In the genomic region with DNA sequence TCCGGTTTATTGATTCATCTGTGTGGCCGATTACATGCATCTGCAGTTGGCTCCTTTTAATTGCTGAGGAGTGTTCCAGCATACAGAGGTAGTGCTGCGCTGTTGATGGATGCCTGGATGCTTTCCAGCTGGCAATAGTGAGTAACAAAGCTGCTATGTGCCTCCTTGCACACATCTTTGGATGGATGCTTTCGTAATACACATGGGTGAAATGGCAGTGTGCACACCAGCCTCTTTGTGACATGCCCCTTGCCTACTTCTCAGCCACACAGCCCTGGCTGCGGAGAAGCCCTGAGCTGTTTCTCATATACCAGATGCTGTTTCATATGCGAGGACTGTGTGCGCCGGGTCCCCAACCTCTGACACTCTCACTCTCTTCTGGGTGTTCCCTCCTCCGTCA, we compare ENCODE assay signal across 17 cellular contexts.
A peak's percentile ranks its signal among the peaks of the same experiment; 100 is the strongest.
DNase-seq lines count a peak whose midpoint lies in the region; TF ChIP-seq lines count a peak whose summit lies in the region.
"Had no signal": no experiment of that assay in that cellular context is flagged by ENCODE, and none has a peak within 500 bp of the region (broad histone marks: within the 10 kb centered on the region; RNA-seq: fewer than 3 reads in every experiment).

No MANE protein-coding gene starts in this region.

- no peak overlapping the region for H3K27ac Mint-ChIP-seq in activated CD4-positive, alpha-beta T cell treated with anti-CD3 and anti-CD28 coated beads, Interleukin-2, amount 10 ng/mL, durations not matched to agents 24 days and 14 days
- no peak overlapping the region for H3K27ac Mint-ChIP-seq in activated naive CD4-positive, alpha-beta T cell treated with anti-CD3 and anti-CD28 coated beads for 36 hours
- H3K27ac Mint-ChIP-seq: activated CD4-positive, alpha-beta T cell treated with anti-CD3 and anti-CD28 coated beads for 36 hours; type B pancreatic cell had no signal

- no peaks in the 10 kb centered on the region for H3K27me3 ChIP-seq in trophoblast cell (ENCODE audit: insufficient read depth, low read length)
- H3K27me3 ChIP-seq: MG63 had no signal

- H3K4me3 ChIP-seq in epithelial cell of proximal tubule (ENCODE audit: low read depth, low read length), result no peak overlapping the region
- H3K4me3 ChIP-seq in trophoblast cell (ENCODE audit: low read depth, low read length), result no peak overlapping the region
- H3K4me3 ChIP-seq: MG63, smooth muscle cell had no signal

- no peak overlapping the region for H2AFZ ChIP-seq in trophoblast cell (ENCODE audit: insufficient read depth, low read length, poor library complexity)

- H2BK12ac ChIP-seq in trophoblast cell (ENCODE audit: low read length), result peak overlapping the region; percentile 38

- H4K8ac ChIP-seq in trophoblast cell (ENCODE audit: low read depth, low read length), result no peak overlapping the region

- no peak overlapping the region for H3K4me2 ChIP-seq in trophoblast cell (ENCODE audit: low read length)
- H3K4me2 ChIP-seq: smooth muscle cell had no signal

- intact Hi-C loops in activated CD4-positive, alpha-beta T cell treated with anti-CD3 and anti-CD28 coated beads, Interleukin-2, amount 10 ng/mL, durations not matched to agents 24 days and 14 days (cut with micrococcal nuclease), result no loop called here
- intact Hi-C loops in activated naive CD4-positive, alpha-beta T cell treated with anti-CD3 and anti-CD28 coated beads for 36 hours (cut with micrococcal nuclease), result no loop called here

- no peaks in the 10 kb centered on the region for H3K79me2 ChIP-seq in trophoblast cell (ENCODE audit: control insufficient read depth, insufficient read depth, low read length, poor library complexity)

- no peak overlapping the region for H3K9ac ChIP-seq in trophoblast cell (ENCODE audit: low read length)

- no peak overlapping the region for H3K27ac ChIP-seq in trophoblast cell (ENCODE audit: low read depth, low read length)
- H3K27ac ChIP-seq: 22Rv1, HL-60 had no signal

- no peak overlapping the region for H3K23ac ChIP-seq in trophoblast cell (ENCODE audit: low read length)

- peaks cover 38% of the 10 kb centered on the region for H3K79me1 ChIP-seq in trophoblast cell (ENCODE audit: low read length)

- DNase-seq in DMS 273 (lab: John Stamatoyannopoulos, UW; ENCODE audit: unreplicated experiment), result peak; percentile 70
- no peak for DNase-seq in DMS 273 treated with DMSO at 0.1 percent for 48 hours (lab: John Stamatoyannopoulos, UW)
- DNase-seq in NCI-H2081 treated with DMSO at 0.1 percent for 48 hours (lab: John Stamatoyannopoulos, UW), result peak; percentile 68
- DNase-seq in epithelial cell of proximal tubule (ENCODE audit: low read depth), result peak; percentile 42
- peak; percentile 77 to 86 for DNase-seq in trophoblast cell
- no peak for DNase-seq in activated CD4-positive, alpha-beta T cell treated with anti-CD3 and anti-CD28 coated beads, Interleukin-2, amount 10 ng/mL, durations not matched to agents 24 days and 14 days
- no peak for DNase-seq in activated naive CD4-positive, alpha-beta T cell treated with anti-CD3 and anti-CD28 coated beads for 36 hours
- DNase-seq in foreskin melanocyte, result no peak
- DNase-seq: activated CD4-positive, alpha-beta T cell treated with anti-CD3 and anti-CD28 coated beads for 36 hours; Calu3; erythroblast; MG63; naive thymus-derived CD8-positive, alpha-beta T cell had no signal

- no peak for TF ChIP-seq CTCF in epithelial cell of proximal tubule (conservative IDR thresholded peaks at IDR 0.05; ENCODE audit: low read depth, low read length)

- H3K4me1 Mint-ChIP-seq in activated CD4-positive, alpha-beta T cell treated with anti-CD3 and anti-CD28 coated beads, Interleukin-2, amount 10 ng/mL, durations not matched to agents 24 days and 14 days, result peaks cover 10% of the 10 kb centered on the region
- no peaks in the 10 kb centered on the region for H3K4me1 Mint-ChIP-seq in activated naive CD4-positive, alpha-beta T cell treated with anti-CD3 and anti-CD28 coated beads for 36 hours (ENCODE audit: low read depth)
- H3K4me1 Mint-ChIP-seq: activated CD4-positive, alpha-beta T cell treated with anti-CD3 and anti-CD28 coated beads for 36 hours had no signal

- H3K9me3 ChIP-seq in trophoblast cell (ENCODE audit: insufficient read depth, low read depth, low read length), result peaks cover 5% of the 10 kb centered on the region
- H3K9me3 ChIP-seq: MG63 had no signal

- H3K36me3 ChIP-seq in trophoblast cell (ENCODE audit: control insufficient read depth in 1 of 2, insufficient read depth in 2 of 2, low read length in 2 of 2), result no peaks in the 10 kb centered on the region
- H3K36me3 ChIP-seq: MG63 had no signal

- no peaks in the 10 kb centered on the region for H3K36me3 Mint-ChIP-seq in activated CD4-positive, alpha-beta T cell treated with anti-CD3 and anti-CD28 coated beads, Interleukin-2, amount 10 ng/mL, durations not matched to agents 24 days and 14 days (ENCODE audit: low read depth)
- H3K36me3 Mint-ChIP-seq in activated naive CD4-positive, alpha-beta T cell treated with anti-CD3 and anti-CD28 coated beads for 36 hours (ENCODE audit: low read depth), result no peaks in the 10 kb centered on the region
- H3K36me3 Mint-ChIP-seq: naive thymus-derived CD8-positive, alpha-beta T cell; type B pancreatic cell had no signal

- no peak overlapping the region for H2BK5ac ChIP-seq in trophoblast cell (ENCODE audit: low read depth, low read length, poor library complexity)

- H4K91ac ChIP-seq in trophoblast cell (ENCODE audit: low read depth, low read length), result peak overlapping the region; percentile 86

- no peak overlapping the region for H3K14ac ChIP-seq in trophoblast cell (ENCODE audit: low read length)

- H3K9me3 Mint-ChIP-seq in activated CD4-positive, alpha-beta T cell treated with anti-CD3 and anti-CD28 coated beads, Interleukin-2, amount 10 ng/mL, durations not matched to agents 24 days and 14 days, result no peaks in the 10 kb centered on the region
- no peaks in the 10 kb centered on the region for H3K9me3 Mint-ChIP-seq in activated naive CD4-positive, alpha-beta T cell treated with anti-CD3 and anti-CD28 coated beads for 36 hours
- H3K9me3 Mint-ChIP-seq: naive thymus-derived CD8-positive, alpha-beta T cell had no signal

- H3K27me3 Mint-ChIP-seq in activated CD4-positive, alpha-beta T cell treated with anti-CD3 and anti-CD28 coated beads, Interleukin-2, amount 10 ng/mL, durations not matched to agents 24 days and 14 days, result peaks cover 2% of the 10 kb centered on the region
- H3K27me3 Mint-ChIP-seq in activated naive CD4-positive, alpha-beta T cell treated with anti-CD3 and anti-CD28 coated beads for 36 hours (ENCODE audit: low read depth), result no peaks in the 10 kb centered on the region
- H3K27me3 Mint-ChIP-seq: activated CD4-positive, alpha-beta T cell treated with anti-CD3 and anti-CD28 coated beads for 36 hours had no signal

- no peak overlapping the region for H2BK120ac ChIP-seq in trophoblast cell (ENCODE audit: insufficient read depth, low read length, poor library complexity)

- peaks cover 6 to 12% of the 10 kb centered on the region in 2 experiments for H3K4me1 ChIP-seq in trophoblast cell (ENCODE audit: control insufficient read depth in 1 of 2, insufficient read depth in 2 of 2, low read length in 2 of 2)

- no peak overlapping the region for H4K12ac ChIP-seq in trophoblast cell (ENCODE audit: low read depth, low read length)

- CTCF ChIA-PET in activated naive CD4-positive, alpha-beta T cell treated with anti-CD3 and anti-CD28 coated beads for 36 hours (lab: Charles Lee), result no interaction called here

- H2AK5ac ChIP-seq in trophoblast cell (ENCODE audit: low read length), result no peak overlapping the region

- no peak overlapping the region for H3K4me3 Mint-ChIP-seq in activated CD4-positive, alpha-beta T cell treated with anti-CD3 and anti-CD28 coated beads, Interleukin-2, amount 10 ng/mL, durations not matched to agents 24 days and 14 days
- no peak overlapping the region for H3K4me3 Mint-ChIP-seq in activated naive CD4-positive, alpha-beta T cell treated with anti-CD3 and anti-CD28 coated beads for 36 hours
- H3K4me3 Mint-ChIP-seq: activated CD4-positive, alpha-beta T cell treated with anti-CD3 and anti-CD28 coated beads for 36 hours; naive thymus-derived CD8-positive, alpha-beta T cell; type B pancreatic cell had no signal

- WGBS in trophoblast cell (ENCODE audit: extremely low coverage, insufficient coverage, insufficient read length), result no CpG with 5 or more reads among the region's 9 CpGs

- no peak overlapping the region for H3K18ac ChIP-seq in trophoblast cell (ENCODE audit: low read length)

- H3K4ac ChIP-seq in trophoblast cell (ENCODE audit: low read depth, low read length), result no peak overlapping the region

Comparison
In these comparisons a context has a peak if more than half of its experiments do, and no peak if none do; other contexts are left out.
1. DNase-seq: peak in DMS 273 (single experiment), NCI-H2081 treated with DMSO at 0.1 percent for 48 hours (single experiment), epithelial cell of proximal tubule (single experiment) and trophoblast cell (2 of 2); none in DMS 273 treated with DMSO at 0.1 percent for 48 hours (single experiment), activated CD4-positive, alpha-beta T cell treated with anti-CD3 and anti-CD28 coated beads, Interleukin-2, amount 10 ng/mL, durations not matched to agents 24 days and 14 days (single experiment), activated naive CD4-positive, alpha-beta T cell treated with anti-CD3 and anti-CD28 coated beads for 36 hours (single experiment) and foreskin melanocyte (single experiment).